ENCODE assay signal across 24 cellular contexts in genomic region chr21:32302560-32302959, GRCh38. TPM values are rescaled to one million over a fixed set of nuclear protein-coding genes. Genes with fewer than 3 reads are reported as not detected.
A peak's percentile ranks its signal among the peaks of the same experiment; 100 is the strongest.
DNase-seq lines count a peak whose midpoint lies in the region; ATAC-seq lines count a peak whose summit lies in the region.
"Had no signal": no experiment of that assay in that cellular context is flagged by ENCODE, and none has a peak within 500 bp of the region (broad histone marks: within the 10 kb centered on the region; RNA-seq: fewer than 3 reads in every experiment).

No MANE protein-coding gene starts in this region.

- peak; percentile 34 for DNase-seq in activated CD8-positive, alpha-beta memory T cell treated with anti-CD3 and anti-CD28 coated beads, Interleukin-2, amount 50 U/mL, for 48 hours
- DNase-seq in activated CD8-positive, alpha-beta memory T cell treated with anti-CD3 and anti-CD28 coated beads, Interleukin-2, amount 50 U/mL, for 4 hours, result no peak
- DNase-seq in posterior vena cava (ENCODE audit: low spot score) (peak; percentile 36), NCI-H1092 treated with DMSO at 0.1 percent for 48 hours (lab: John Stamatoyannopoulos, UW) (no peak)
- DNase-seq: 8988T; ACHN; BE2C; C1 segment of cervical spinal cord; CD4-positive, alpha-beta memory T cell; CD4-positive, CD25-positive, alpha-beta regulatory T cell; CD8-positive, alpha-beta memory T cell; COR-L47; DMS 273 treated with DMSO at 0.1 percent for 48 hours; DMS153; DMS53; DMS79; DND-41; EL; GDM1 had no signal

- intact Hi-C loops in posterior vena cava (cut with DNase I), result no loop called here

- ATAC-seq in GM21367 (IDR thresholded peaks at IDR 0.05; ENCODE audit: unreplicated experiment), result no peak
- ATAC-seq: GM12878 had no signal

RNA-seq across cellular contexts. Expression of gene MRAP, which starts 3.9 kb away (rescaled TPM):
- under 1 TPM in 1 of 2 donors, not detected in 1; 0.33 TPM for total RNA-seq in posterior vena cava
- total RNA-seq: A673; CD4-positive, alpha-beta memory T cell; CD4-positive, CD25-positive, alpha-beta regulatory T cell; CD8-positive, alpha-beta memory T cell; Daoy; G401; GM12878 had no signal

RNA-seq across cellular contexts. Expression of gene MIS18A, which starts 23.7 kb away (rescaled TPM):
- total RNA-seq in posterior vena cava, result 1 to 10 TPM; 3.8 to 4.3 TPM

Comparison
In these comparisons a context has a peak if more than half of its experiments do, and no peak if none do; other contexts are left out.
1. DNase-seq: peak in activated CD8-positive, alpha-beta memory T cell treated with anti-CD3 and anti-CD28 coated beads, Interleukin-2, amount 50 U/mL, for 48 hours (single experiment) and posterior vena cava (single experiment); none in activated CD8-positive, alpha-beta memory T cell treated with anti-CD3 and anti-CD28 coated beads, Interleukin-2, amount 50 U/mL, for 4 hours (single experiment) and NCI-H1092 treated with DMSO at 0.1 percent for 48 hours (single experiment).